In the genomic region with DNA sequence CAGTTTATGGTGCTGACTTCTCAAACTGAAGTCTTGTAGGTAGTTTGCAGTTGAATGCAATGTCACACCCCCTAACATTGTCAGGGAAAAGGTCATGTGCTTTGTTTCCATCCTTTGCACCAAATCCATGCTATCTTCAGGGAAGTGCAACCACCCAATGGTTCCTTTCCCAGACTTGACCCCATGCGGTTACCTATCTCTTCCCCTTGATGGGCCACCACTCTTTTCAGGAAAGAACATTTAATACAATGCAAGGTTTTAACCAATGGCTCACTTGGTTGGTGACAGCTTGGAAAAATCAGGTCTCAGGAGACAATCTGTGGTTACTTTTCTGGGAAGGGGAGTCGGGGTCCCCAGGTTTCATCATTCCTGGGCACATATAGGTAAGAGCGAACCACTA, we compare ENCODE assay signal across 10 cellular contexts. TPM values are rescaled to one million over a fixed set of nuclear protein-coding genes. Genes with fewer than 3 reads are reported as not detected.
DNase-seq lines count a peak whose midpoint lies in the region; ATAC-seq and TF ChIP-seq lines count a peak whose summit lies in the region.
"Had no signal": no experiment of that assay in that cellular context is flagged by ENCODE, and none has a peak within 500 bp of the region (broad histone marks: within the 10 kb centered on the region; RNA-seq: fewer than 3 reads in every experiment).

No MANE protein-coding gene starts in this region.

- H3K9ac ChIP-seq in HUES6 (ENCODE audit: low read length) (no peak overlapping the region), duodenal mucosa (ENCODE audit: low read depth in 1 of 2, low read length in 2 of 2) (peak overlapping the region; percentile 50 to 71)

- H3K27me3 Mint-ChIP-seq in CD14-positive monocyte (ENCODE audit: low read depth in 3 of 3) (peaks cover 22 to 41% (median 27%) of the 10 kb centered on the region in 3 donors), natural killer cell (ENCODE audit: low read depth in 2 of 2) (peaks cover 38 to 66% of the 10 kb centered on the region in 2 donors)

- peaks cover 28% of the 10 kb centered on the region for H3K27me3 ChIP-seq in HUES6 (ENCODE audit: control insufficient read depth, insufficient read depth, low read length)
- H3K27me3 ChIP-seq in duodenal mucosa (ENCODE audit: control insufficient read depth in 1 of 2, insufficient read depth in 2 of 2, low read length in 2 of 2) = peaks cover 7 to 12% of the 10 kb centered on the region in 2 donors
- H3K27me3 ChIP-seq in SJCRH30 = peaks cover 8% of the 10 kb centered on the region
- H3K27me3 ChIP-seq: testis had no signal

- no peak overlapping the region for H3K27ac Mint-ChIP-seq in CD14-positive monocyte
- H3K27ac Mint-ChIP-seq in natural killer cell = no peak overlapping the region

- H3K36me3 Mint-ChIP-seq in CD14-positive monocyte (peaks cover 8 to 20% of the 10 kb centered on the region in 2 donors), natural killer cell (no peaks in the 10 kb centered on the region)

- H3K36me3 ChIP-seq in HUES6 (ENCODE audit: control insufficient read depth, insufficient read depth, low read length) = no peaks in the 10 kb centered on the region
- H3K36me3 ChIP-seq in duodenal mucosa (ENCODE audit: control insufficient read depth in 1 of 2, insufficient read depth in 2 of 2, low read length in 2 of 2) = no peaks in the 10 kb centered on the region
- no peaks in the 10 kb centered on the region for H3K36me3 ChIP-seq in SJCRH30

- H3K4me3 ChIP-seq in HUES6 (ENCODE audit: low read depth, low read length) (peak overlapping the region; percentile 81), duodenal mucosa (ENCODE audit: low read depth in 1 of 2, low read length in 2 of 2) (peak overlapping the region; percentile 74 to 75), SJCRH30 (no peak overlapping the region)

- intact Hi-C loops in CD14-positive monocyte (cut with micrococcal nuclease) (loop anchor here (5.0 to 10.0 kb wide), 8 partner anchors 48 to 491 kb away; a partner anchor contains a TSS), natural killer cell (cut with micrococcal nuclease) (loop anchor here (5.0 kb wide), 1 partner anchor 303 kb away; a partner anchor contains a TSS)

- DNase-seq in CD14-positive monocyte (ENCODE audit: low spot score) = no peak
- DNase-seq in natural killer cell = no peak
- DNase-seq in CD1c-positive myeloid dendritic cell (ENCODE audit: extremely low spot score) = no peak
- DNase-seq in SJCRH30 = no peak
- DNase-seq: NCI-H1694, testis had no signal

- H3K4me1 Mint-ChIP-seq in CD14-positive monocyte = peaks cover 39% of the 10 kb centered on the region
- peaks cover 28 to 43% of the 10 kb centered on the region in 2 donors for H3K4me1 Mint-ChIP-seq in natural killer cell

- H3K9me3 Mint-ChIP-seq in CD14-positive monocyte (peaks cover 0 to 4% (median 0%) of the 10 kb centered on the region in 7 donors), natural killer cell (no peaks in the 10 kb centered on the region)

- H3K9me3 ChIP-seq in HUES6 (ENCODE audit: control insufficient read depth, insufficient read depth, low read depth, low read length) (no peaks in the 10 kb centered on the region), duodenal mucosa (ENCODE audit: control insufficient read depth in 1 of 2, low read length in 2 of 2) (no peaks in the 10 kb centered on the region), SJCRH30 (replicated peaks) (no peaks in the 10 kb centered on the region)
- H3K9me3 ChIP-seq: testis had no signal

- H3K4me1 ChIP-seq in HUES6 (ENCODE audit: control insufficient read depth, insufficient read depth, low read length) (peaks cover 14% of the 10 kb centered on the region), duodenal mucosa (ENCODE audit: control insufficient read depth in 1 of 2, insufficient read depth in 2 of 2, low read length in 2 of 2) (peaks cover 21 to 37% of the 10 kb centered on the region in 2 donors), SJCRH30 (no peaks in the 10 kb centered on the region; the same call in 1 of the 2 replicates)

- H3K27ac ChIP-seq in HUES6 (ENCODE audit: low read depth, low read length) (no peak overlapping the region), duodenal mucosa (ENCODE audit: low read depth, low read length) (no peak overlapping the region), SJCRH30 (no peak overlapping the region)
- H3K27ac ChIP-seq: testis had no signal

- TF ChIP-seq CTCF in CD14-positive monocyte (IDR thresholded peaks at IDR 0.05) (no peak), natural killer cell (IDR thresholded peaks at IDR 0.05) (no peak)

- ATAC-seq in natural killer cell = no peak
- no peak for ATAC-seq in HG03439 (IDR thresholded peaks at IDR 0.05; ENCODE audit: unreplicated experiment)
- no peak for ATAC-seq in HG03520 (IDR thresholded peaks at IDR 0.05; ENCODE audit: unreplicated experiment)

- H3K4me3 Mint-ChIP-seq in CD14-positive monocyte (peak overlapping the region; percentile 81 to 88), natural killer cell (peak overlapping the region; percentile 96)

RNA-seq across cellular contexts. Expression of a gene that starts 2.1 kb away (rescaled TPM):
- polyA plus RNA-seq in CD14-positive monocyte = under 1 TPM; 0.25 to 0.26 TPM
- total RNA-seq in natural killer cell = 1 to 10 TPM in 2 of 3 donors, under 1 TPM in 1; 0.65 to 1.7 (median 1.1) TPM
- total RNA-seq in SJCRH30 (2014; rRNA removed; shearing (Covaris generic)) = 0.83 and 1.1 TPM in 2 replicates
